Comparison of ENCODE assay signal across 1 cellular context in genomic region chr5:157533011-157533481, GRCh38.
TF ChIP-seq lines count a peak whose summit lies in the region.

No MANE protein-coding gene starts in this region.

TF ChIP-seq in HCT116, 20 proteins besides CTCF, POLR2A, EP300 and RAD21 (continued from another document):
- TF ChIP-seq SP1 (IDR thresholded peaks at IDR 0.05; ENCODE audit: low read depth) (no peak), CEBPB (IDR thresholded peaks at IDR 0.05; ENCODE audit: low read depth) (no peak), YY1 (IDR thresholded peaks at IDR 0.05; ENCODE audit: extremely low read depth, insufficient replicate concordance, low read depth, low read length) (no peak), EGR1 (IDR thresholded peaks at IDR 0.05; ENCODE audit: low read depth) (no peak), JUND (IDR thresholded peaks at IDR 0.05) (no peak)
TF ChIP-seq in HCT116: peak in this region for 0.
